3 cellular contexts compared by ENCODE assay signal in the genomic region with DNA sequence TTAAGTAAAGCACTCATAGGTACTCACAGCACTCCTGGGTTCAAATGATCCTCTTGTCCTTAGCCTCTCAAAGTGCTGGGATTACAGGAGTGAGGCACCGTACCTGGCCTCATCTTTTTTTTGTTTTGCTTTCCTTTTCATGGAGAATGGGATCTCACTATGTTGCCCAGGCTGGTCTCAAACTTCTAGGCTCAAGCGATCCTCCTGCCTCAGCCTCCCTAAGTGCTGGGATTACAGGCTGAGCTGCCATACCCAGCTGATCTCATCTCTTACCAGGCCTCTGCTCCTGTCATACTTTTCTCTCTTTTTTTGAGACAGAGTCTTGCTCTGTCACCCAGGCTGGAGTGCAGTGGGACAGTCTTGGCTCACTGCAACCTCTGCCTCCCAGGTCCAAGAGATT. TPM values are rescaled to one million over a fixed set of nuclear protein-coding genes. Genes with fewer than 3 reads are reported as not detected.
"Had no signal": no experiment of that assay in that cellular context is flagged by ENCODE, and none has a peak within 500 bp of the region (broad histone marks: within the 10 kb centered on the region; RNA-seq: fewer than 3 reads in every experiment).

No MANE protein-coding gene starts in this region.

RNA-seq across cellular contexts. Expression of gene RSPO1, which starts 53.1 kb away (rescaled TPM):
- total RNA-seq: pulmonary artery endothelial cell, skeletal muscle tissue, temporal lobe had no signal
